In the genomic region with DNA sequence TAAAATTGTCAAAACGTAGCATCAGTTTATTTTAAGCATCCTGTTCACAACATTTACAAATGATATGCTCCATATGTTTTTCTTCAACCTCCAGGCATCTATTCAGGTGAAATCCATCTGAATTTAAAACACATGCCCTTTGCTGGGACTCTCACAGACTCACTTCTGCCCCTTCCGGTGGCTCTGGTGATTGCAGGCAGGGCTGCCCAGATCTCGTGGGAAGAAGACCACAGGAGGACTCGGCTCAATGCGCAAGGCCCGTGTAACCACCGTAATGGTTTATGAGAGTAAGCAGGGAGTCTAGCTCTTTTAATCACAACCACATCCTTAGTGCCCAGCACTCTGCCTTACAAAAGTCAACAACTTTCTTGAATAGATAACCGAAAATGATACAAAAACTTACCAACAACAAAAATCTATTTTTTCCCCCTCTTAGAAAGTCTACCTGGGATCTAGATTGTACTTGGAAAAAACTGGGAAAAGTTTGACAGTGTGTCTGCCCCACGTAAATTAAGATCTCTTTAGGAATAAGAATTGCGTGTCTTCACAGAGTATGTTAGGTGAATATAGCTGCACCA, we compare ENCODE assay signal across 8 cellular contexts.
DNase-seq lines count a peak whose midpoint lies in the region; ATAC-seq, FAIRE-seq and TF ChIP-seq lines count a peak whose summit lies in the region.

No MANE protein-coding gene starts in this region.

- H3K9me1 ChIP-seq in endothelial cell of umbilical vein (replicated peaks; ENCODE audit: control insufficient read depth, extremely low read depth, insufficient read depth, low read length) = no peaks in the 10 kb centered on the region

- CTCF ChIA-PET in CD8-positive, alpha-beta memory T cell (lab: Charles Lee) = no interaction called here
- CTCF ChIA-PET in endothelial cell of umbilical vein (lab: Charles Lee) = interaction anchor here (0.8 to 1.8 kb wide), 3 partner anchors 9 to 387 kb away, joined by 3 read pairs; no protein-coding TSS in a partner anchor

- H3K27me3 Mint-ChIP-seq in CD8-positive, alpha-beta memory T cell = no peaks in the 10 kb centered on the region
- H3K27me3 Mint-ChIP-seq in nephron (ENCODE audit: low read depth) = no peaks in the 10 kb centered on the region

- peak; percentile 97 for ATAC-seq in GM19351 (IDR thresholded peaks at IDR 0.05; ENCODE audit: unreplicated experiment)
- no peak for ATAC-seq in HG03108 (IDR thresholded peaks at IDR 0.05; ENCODE audit: unreplicated experiment)

- peaks cover 6 to 30% (median 10%) of the 10 kb centered on the region in 3 donors for H3K36me3 Mint-ChIP-seq in CD8-positive, alpha-beta memory T cell
- H3K36me3 Mint-ChIP-seq in nephron (ENCODE audit: low read depth) = peaks cover 53% of the 10 kb centered on the region

- peaks cover 0 to 2% (median 0%) of the 10 kb centered on the region in 3 donors for H3K4me1 Mint-ChIP-seq in CD8-positive, alpha-beta memory T cell
- H3K4me1 Mint-ChIP-seq in nephron = peaks cover 34% of the 10 kb centered on the region

- no peaks in the 10 kb centered on the region for H3K27me3 ChIP-seq in CD8-positive, alpha-beta memory T cell (ENCODE audit: insufficient read depth, low read length, poor library complexity, severe bottlenecking)
- H3K27me3 ChIP-seq in endothelial cell of umbilical vein (ENCODE audit: control insufficient read depth in 2 of 2, insufficient read depth in 2 of 2, low read length in 2 of 2) = no peaks in the 10 kb centered on the region

- no peak overlapping the region for H3K27ac ChIP-seq in CD8-positive, alpha-beta memory T cell (ENCODE audit: low read depth, low read length)
- no peak overlapping the region for H3K27ac ChIP-seq in endothelial cell of umbilical vein (ENCODE audit: insufficient read depth, low read depth, low read length)

- H3K79me2 ChIP-seq in endothelial cell of umbilical vein (ENCODE audit: control insufficient read depth, insufficient read depth, low read length) = no peaks in the 10 kb centered on the region

- POLR2A ChIA-PET in CD8-positive, alpha-beta memory T cell (lab: Charles Lee) = no interaction called here
- POLR2A ChIA-PET in endothelial cell of umbilical vein (lab: Charles Lee) = no interaction called here

- H3K4me3 Mint-ChIP-seq in CD8-positive, alpha-beta memory T cell = no peak overlapping the region
- peak overlapping the region in 2 of 3 experiments; percentile 10 to 44 for H3K4me3 Mint-ChIP-seq in nephron

- intact Hi-C loops in endothelial cell of umbilical vein (cut with micrococcal nuclease) = no loop called here

- no peak for TF ChIP-seq POLR2A in endothelial cell of umbilical vein (IDR thresholded peaks at IDR 0.05; ENCODE audit: low read depth, low read length)

- no peak overlapping the region for H3K27ac Mint-ChIP-seq in CD8-positive, alpha-beta memory T cell
- H3K27ac Mint-ChIP-seq in nephron = peak overlapping the region; percentile 71 to 92 (median 88)

- H3K4me2 ChIP-seq in endothelial cell of umbilical vein (ENCODE audit: insufficient read depth, low read length) = no peak overlapping the region

- no TSS peak for BruUV-seq in endothelial cell of umbilical vein (replicated peaks; lab: Mats Ljungman, UMichigan)

- H3K4me3 ChIP-seq in CD8-positive, alpha-beta memory T cell (ENCODE audit: low read length) = no peak overlapping the region
- H3K4me3 ChIP-seq in LNCaP clone FGC (ENCODE audit: low read depth, low read length) = no peak overlapping the region
- H3K4me3 ChIP-seq in endothelial cell of umbilical vein (replicated peaks in 1 of 3; ENCODE audit: insufficient read depth in 1 of 3, low read depth in 1 of 3, low read length in 3 of 3) = no peak overlapping the region

- peaks cover 0 to 2% (median 0%) of the 10 kb centered on the region in 5 donors for H3K9me3 Mint-ChIP-seq in CD8-positive, alpha-beta memory T cell
- peaks cover 20% of the 10 kb centered on the region for H3K9me3 Mint-ChIP-seq in nephron

- no peak overlapping the region for H2AFZ ChIP-seq in endothelial cell of umbilical vein (ENCODE audit: low read depth, low read length)

- no peaks in the 10 kb centered on the region for H3K4me1 ChIP-seq in CD8-positive, alpha-beta memory T cell (ENCODE audit: insufficient read depth, low read length)
- no peaks in the 10 kb centered on the region for H3K4me1 ChIP-seq in endothelial cell of umbilical vein (ENCODE audit: control insufficient read depth, extremely low read depth, insufficient read depth, low read length)

- TF ChIP-seq CTCF in LNCaP clone FGC (IDR thresholded peaks at IDR 0.05; ENCODE audit: control insufficient read depth, extremely low read depth, insufficient read depth) (peak; percentile 73), endothelial cell of umbilical vein (IDR thresholded peaks at IDR 0.05; ENCODE audit: extremely low read depth in 1 of 2, insufficient read depth in 1 of 2, low read depth in 1 of 2, low read length in 2 of 2) (peak; percentile 56 to 69), nephron (IDR thresholded peaks at IDR 0.05; ENCODE audit: unreplicated experiment in 3 of 3) (peak; percentile 65 to 72 (median 65))

- dilution Hi-C loops in endothelial cell of umbilical vein (cut with MboI; ENCODE audit: extremely low pct_ligation_motif_present, low sequenced_read_pairs) = no loop called here

- FAIRE-seq in endothelial cell of umbilical vein (lab: Jason Lieb, UNC) = peak; percentile 8
- FAIRE-seq in urothelium cell line (lab: Jason Lieb, UNC) = no peak

- no peaks in the 10 kb centered on the region for H4K20me1 ChIP-seq in endothelial cell of umbilical vein (replicated peaks; ENCODE audit: control insufficient read depth, extremely low read depth, insufficient read depth, low read length)

- no peaks in the 10 kb centered on the region for H3K9me3 ChIP-seq in CD8-positive, alpha-beta memory T cell (ENCODE audit: low read length)
- H3K9me3 ChIP-seq in endothelial cell of umbilical vein (replicated peaks; ENCODE audit: control insufficient read depth, insufficient read depth, low read length) = no peaks in the 10 kb centered on the region

- no peaks in the 10 kb centered on the region for H3K36me3 ChIP-seq in CD8-positive, alpha-beta memory T cell (ENCODE audit: insufficient read depth, low read length)
- H3K36me3 ChIP-seq in endothelial cell of umbilical vein (ENCODE audit: control insufficient read depth in 2 of 2, extremely low read depth in 1 of 2, insufficient read depth in 2 of 2, low read length in 2 of 2) = no peaks in the 10 kb centered on the region

- peak in 3 of 5 donors; percentile 1 to 46 (median 4) for DNase-seq in CD8-positive, alpha-beta memory T cell
- DNase-seq in LNCaP clone FGC (ENCODE audit: low read depth) (peak; percentile 15), endothelial cell of umbilical vein (ENCODE audit: low read depth, low spot score) (peak; percentile 52), urothelium cell line (ENCODE audit: low spot score) (peak; percentile 47)
- DNase-seq in activated CD4-positive, CD25-positive, alpha-beta regulatory T cell treated with anti-CD3 and anti-CD28 coated beads, Interleukin-2, amount 50 U/mL, for 72 hours = peak; percentile 51

- H3K9ac ChIP-seq in endothelial cell of umbilical vein (replicated peaks; ENCODE audit: extremely low read depth, insufficient read depth, low read length) = no peak overlapping the region

TF ChIP-seq in endothelial cell of umbilical vein, 7 proteins besides CTCF, POLR2A, EP300 and RAD21:
- TF ChIP-seq MYC (IDR thresholded peaks at IDR 0.05; ENCODE audit: low read depth, low read length) (no peak), EZH2 (IDR thresholded peaks at IDR 0.05; ENCODE audit: borderline replicate concordance, low read depth, low read length, severe bottlenecking) (no peak), POLR2AphosphoS5 (IDR thresholded peaks at IDR 0.05; ENCODE audit: insufficient read depth, low read depth, low read length) (no peak), JUN (IDR thresholded peaks at IDR 0.05; ENCODE audit: borderline replicate concordance, insufficient read depth, insufficient read length, low read depth) (no peak), GATA2 (IDR thresholded peaks at IDR 0.05; ENCODE audit: insufficient read depth, insufficient read length, low read depth, low read length) (no peak), FOS (IDR thresholded peaks at IDR 0.05; ENCODE audit: borderline replicate concordance, insufficient read depth, low read length) (no peak)
- TF ChIP-seq, protein P1, sequence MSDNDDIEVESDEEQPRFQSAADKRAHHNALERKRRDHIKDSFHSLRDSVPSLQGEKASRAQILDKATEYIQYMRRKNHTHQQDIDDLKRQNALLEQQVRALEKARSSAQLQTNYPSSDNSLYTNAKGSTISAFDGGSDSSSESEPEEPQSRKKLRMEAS (IDR thresholded peaks at IDR 0.05; ENCODE audit: insufficient read depth, insufficient read length) = no peak
TF ChIP-seq in endothelial cell of umbilical vein: peak in this region for 0.

Comparison
In these comparisons a context has a peak if more than half of its experiments do, and no peak if none do; other contexts are left out.
1. H3K27ac Mint-ChIP-seq: peak in nephron (3 of 3); none in CD8-positive, alpha-beta memory T cell (0 of 8).
2. H3K4me3 Mint-ChIP-seq: peak in nephron (2 of 3); none in CD8-positive, alpha-beta memory T cell (0 of 7).
3. Peak in every context shown above with its lines, with median percentiles within 50 percentile points of each other: DNase-seq and CTCF ChIP-seq.